Comparison of ENCODE assay signal across 9 cellular contexts in genomic region chrX:14943963-14944362, GRCh38.
"Had no signal": no experiment of that assay in that cellular context is flagged by ENCODE, and none has a peak within 500 bp of the region (broad histone marks: within the 10 kb centered on the region; RNA-seq: fewer than 3 reads in every experiment).

No MANE protein-coding gene starts in this region.

- H3K36me3 Mint-ChIP-seq: IgD-negative memory B cell had no signal

- H3K4me3 ChIP-seq: GM23248, HAP-1 had no signal

- H3K27ac Mint-ChIP-seq: HFFc6, IgD-negative memory B cell had no signal

- DNase-seq: GM23248, GOT3, H7, HFFc6, KG1 had no signal

- H3K9me3 ChIP-seq: HAP-1 had no signal

- H3K27ac ChIP-seq: GM23248, HL-60 had no signal

- H3K9ac ChIP-seq: GM23248 had no signal

- H3K36me3 ChIP-seq: HAP-1 had no signal

- H3K4me1 ChIP-seq: HAP-1 had no signal

- H3K4me3 Mint-ChIP-seq: HFFc6, IgD-negative memory B cell had no signal

- ATAC-seq: HCT116 had no signal

- H3K9me3 Mint-ChIP-seq: HFFc6, IgD-negative memory B cell had no signal

- H2AFZ ChIP-seq: GM23248 had no signal
